In genomic region chr14:32203928-32204357, GRCh38 we compare ENCODE assay signal across 8 cellular contexts. TPM values are rescaled to one million over a fixed set of nuclear protein-coding genes. Genes with fewer than 3 reads are reported as not detected.
A peak's percentile ranks its signal among the peaks of the same experiment; 100 is the strongest.
DNase-seq lines count a peak whose midpoint lies in the region; ATAC-seq and TF ChIP-seq lines count a peak whose summit lies in the region.

No MANE protein-coding gene starts in this region.

- H3K27ac Mint-ChIP-seq in CD4-positive, CD25-positive, alpha-beta regulatory T cell: peak overlapping the region; percentile 95 to 99 (median 98)
- H3K27ac Mint-ChIP-seq in activated T-helper 17 cell treated with anti-CD3 and anti-CD28 coated beads, Interleukin-2, amount 50 U/mL, for 72 hours: peak overlapping the region; percentile 100

- peak in 1 of 3 donors; percentile 30 for DNase-seq in CD4-positive, CD25-positive, alpha-beta regulatory T cell
- DNase-seq in heart left ventricle: peak in 4 of 5 donors; percentile 16 to 56 (median 41)
- no peak for DNase-seq in GM10266 (ENCODE audit: extremely low spot score)
- no peak for DNase-seq in NCI-H226

- H3K9ac ChIP-seq in rectal smooth muscle tissue (ENCODE audit: low read length): no peak overlapping the region

- H3K27ac ChIP-seq in CD4-positive, CD25-positive, alpha-beta regulatory T cell (ENCODE audit: insufficient read depth, low read length, poor library complexity, severe bottlenecking): peak overlapping the region; percentile 85
- peak overlapping the region; percentile 83 for H3K27ac ChIP-seq in KOPT-K1 (ENCODE audit: low read depth, low read length, poor library complexity, severe bottlenecking)
- H3K27ac ChIP-seq in heart left ventricle: peak overlapping the region; percentile 75 to 95 (median 90)
- H3K27ac ChIP-seq in rectal smooth muscle tissue (ENCODE audit: low read depth, low read length): peak overlapping the region; percentile 81

- intact Hi-C loops in heart left ventricle (cut with DNase I): loop anchor here in 9 of 10 donors (1.0 to 5.0 kb wide), 5 partner anchors 48 to 277 kb away; partner anchors contain the start of gene ARHGAP5 (in 8 of the 9)

- peaks cover 55% of the 10 kb centered on the region for H3K27me3 Mint-ChIP-seq in CD4-positive, CD25-positive, alpha-beta regulatory T cell
- no peaks in the 10 kb centered on the region for H3K27me3 Mint-ChIP-seq in activated T-helper 17 cell treated with anti-CD3 and anti-CD28 coated beads, Interleukin-2, amount 50 U/mL, for 72 hours

- H3K4me1 ChIP-seq in CD4-positive, CD25-positive, alpha-beta regulatory T cell (ENCODE audit: control insufficient read depth, insufficient read depth, low read length, poor library complexity, severe bottlenecking): peaks cover 37% of the 10 kb centered on the region
- H3K4me1 ChIP-seq in heart left ventricle (peaks cover 0 to 39% (median 7%) of the 10 kb centered on the region in 12 donors), rectal smooth muscle tissue (ENCODE audit: control insufficient read depth, insufficient read depth, low read length) (peaks cover 2% of the 10 kb centered on the region)

- no peak for TF ChIP-seq POLR2A in heart left ventricle (IDR thresholded peaks at IDR 0.05)

- peak overlapping the region; percentile 83 to 98 (median 94) for H3K4me3 Mint-ChIP-seq in CD4-positive, CD25-positive, alpha-beta regulatory T cell
- peak overlapping the region; percentile 94 for H3K4me3 Mint-ChIP-seq in activated T-helper 17 cell treated with anti-CD3 and anti-CD28 coated beads, Interleukin-2, amount 50 U/mL, for 72 hours

- peak overlapping the region; percentile 88 for H3K4me3 ChIP-seq in CD4-positive, CD25-positive, alpha-beta regulatory T cell (ENCODE audit: low read depth, low read length)
- peak overlapping the region; percentile 40 to 81 (median 71) for H3K4me3 ChIP-seq in heart left ventricle
- H3K4me3 ChIP-seq in rectal smooth muscle tissue (ENCODE audit: low read length): peak overlapping the region; percentile 96

- H3K36me3 Mint-ChIP-seq in CD4-positive, CD25-positive, alpha-beta regulatory T cell: no peaks in the 10 kb centered on the region
- H3K36me3 Mint-ChIP-seq in activated T-helper 17 cell treated with anti-CD3 and anti-CD28 coated beads, Interleukin-2, amount 50 U/mL, for 72 hours (ENCODE audit: low read depth): peaks cover 15% of the 10 kb centered on the region

- TF ChIP-seq CTCF in heart left ventricle (IDR thresholded peaks at IDR 0.05): no peak
- no peak for TF ChIP-seq CTCF in GM10266 (IDR thresholded peaks at IDR 0.05; ENCODE audit: control insufficient read depth, insufficient read depth, low read depth, missing control alignments)

- H3K27me3 ChIP-seq in CD4-positive, CD25-positive, alpha-beta regulatory T cell (ENCODE audit: control insufficient read depth, insufficient read depth, low read length): peaks cover 2% of the 10 kb centered on the region
- H3K27me3 ChIP-seq in heart left ventricle (peaks cover 0 to 11% (median 0%) of the 10 kb centered on the region in 9 donors), rectal smooth muscle tissue (ENCODE audit: control insufficient read depth, insufficient read depth, low read length) (no peaks in the 10 kb centered on the region)

- 3 to 13% (median 7%) methylated on average over 14 of the region's 14 CpGs for WGBS in heart left ventricle, 4 donors

- no peaks in the 10 kb centered on the region for H3K36me3 ChIP-seq in CD4-positive, CD25-positive, alpha-beta regulatory T cell (ENCODE audit: control insufficient read depth, insufficient read depth, low read length)
- H3K36me3 ChIP-seq in KOPT-K1 (ENCODE audit: insufficient read depth, low read length) (no peaks in the 10 kb centered on the region), heart left ventricle (no peaks in the 10 kb centered on the region), rectal smooth muscle tissue (ENCODE audit: control insufficient read depth, insufficient read depth, low read length) (no peaks in the 10 kb centered on the region)

- peaks cover 5 to 36% (median 25%) of the 10 kb centered on the region in 4 donors for H3K4me1 Mint-ChIP-seq in CD4-positive, CD25-positive, alpha-beta regulatory T cell
- peaks cover 34% of the 10 kb centered on the region for H3K4me1 Mint-ChIP-seq in activated T-helper 17 cell treated with anti-CD3 and anti-CD28 coated beads, Interleukin-2, amount 50 U/mL, for 72 hours

- ATAC-seq in CD4-positive, CD25-positive, alpha-beta regulatory T cell (ENCODE audit: low read depth in 2 of 2): no peak
- no peak for ATAC-seq in activated T-helper 17 cell treated with anti-CD3 and anti-CD28 coated beads, Interleukin-2, amount 50 U/mL, for 72 hours (replicated peaks)
- ATAC-seq in heart left ventricle: peak in 1 of 4 donors; percentile 22
- ATAC-seq in GM19463 (IDR thresholded peaks at IDR 0.05; ENCODE audit: unreplicated experiment): no peak

- H3K9me3 ChIP-seq in CD4-positive, CD25-positive, alpha-beta regulatory T cell (ENCODE audit: control insufficient read depth in 2 of 2, low read length in 2 of 2): no peaks in the 10 kb centered on the region
- H3K9me3 ChIP-seq in KOPT-K1 (ENCODE audit: insufficient read depth, low read length, poor library complexity, severe bottlenecking) (no peaks in the 10 kb centered on the region), heart left ventricle (no peaks in the 10 kb centered on the region)

- H3K9me3 Mint-ChIP-seq in CD4-positive, CD25-positive, alpha-beta regulatory T cell: peaks cover 0 to 3% (median 0%) of the 10 kb centered on the region in 7 donors
- no peaks in the 10 kb centered on the region for H3K9me3 Mint-ChIP-seq in activated T-helper 17 cell treated with anti-CD3 and anti-CD28 coated beads, Interleukin-2, amount 50 U/mL, for 72 hours

RNA-seq across cellular contexts. Expression of gene RNU6-8, which starts 0.9 kb away (rescaled TPM):
- not detected for total RNA-seq in CD4-positive, CD25-positive, alpha-beta regulatory T cell
- not detected for polyA plus RNA-seq in CD4-positive, CD25-positive, alpha-beta regulatory T cell
- not detected for total RNA-seq in activated T-helper 17 cell treated with anti-CD3 and anti-CD28 coated beads, Interleukin-2, amount 50 U/mL, for 72 hours
- not detected for total RNA-seq in heart left ventricle
- polyA plus RNA-seq in heart left ventricle: not detected

RNA-seq across cellular contexts. Expression of gene RNU6-7, which starts 2.1 kb away (rescaled TPM):
- total RNA-seq in CD4-positive, CD25-positive, alpha-beta regulatory T cell: not detected
- not detected for polyA plus RNA-seq in CD4-positive, CD25-positive, alpha-beta regulatory T cell
- total RNA-seq in activated T-helper 17 cell treated with anti-CD3 and anti-CD28 coated beads, Interleukin-2, amount 50 U/mL, for 72 hours: not detected
- not detected for total RNA-seq in heart left ventricle
- not detected for polyA plus RNA-seq in heart left ventricle

Comparison
In these comparisons a context has a peak if more than half of its experiments do, and no peak if none do; other contexts are left out.
1. DNase-seq: peak in heart left ventricle (4 of 5); none in GM10266 (single experiment) and NCI-H226 (single experiment).
2. Peak in every context shown above with its lines, with median percentiles within 50 percentile points of each other: H3K27ac ChIP-seq and H3K4me3 ChIP-seq.